ENCODE assay signal across 1 cellular context in genomic region chrX:1420371-1420770, GRCh38.
TF ChIP-seq lines count a peak whose summit lies in the region.

No MANE protein-coding gene starts in this region.

TF ChIP-seq in GM12878, 131 proteins besides CTCF, POLR2A, EP300 and RAD21:
- no peak for TF ChIP-seq ZZZ3 (IDR thresholded peaks at IDR 0.05; ENCODE audit: control insufficient read depth, insufficient read length, low read depth)
- no peak for TF ChIP-seq IRF3 (IDR thresholded peaks at IDR 0.05)
- no peak for TF ChIP-seq ZNF687 (IDR thresholded peaks at IDR 0.05)
- no peak for TF ChIP-seq HSF1 (IDR thresholded peaks at IDR 0.05; ENCODE audit: low read depth, low read length)
- TF ChIP-seq WRNIP1 (IDR thresholded peaks at IDR 0.05; ENCODE audit: borderline replicate concordance, low read depth, low read length) = no peak
- TF ChIP-seq POU2F2 (IDR thresholded peaks at IDR 0.05; ENCODE audit: borderline replicate concordance, low read depth, low read length) = 0 out of 3 replicates have a peak, but pooled peaks have one; percentile 10
TF ChIP-seq in GM12878: peak in this region for 1.
